In the genomic region with DNA sequence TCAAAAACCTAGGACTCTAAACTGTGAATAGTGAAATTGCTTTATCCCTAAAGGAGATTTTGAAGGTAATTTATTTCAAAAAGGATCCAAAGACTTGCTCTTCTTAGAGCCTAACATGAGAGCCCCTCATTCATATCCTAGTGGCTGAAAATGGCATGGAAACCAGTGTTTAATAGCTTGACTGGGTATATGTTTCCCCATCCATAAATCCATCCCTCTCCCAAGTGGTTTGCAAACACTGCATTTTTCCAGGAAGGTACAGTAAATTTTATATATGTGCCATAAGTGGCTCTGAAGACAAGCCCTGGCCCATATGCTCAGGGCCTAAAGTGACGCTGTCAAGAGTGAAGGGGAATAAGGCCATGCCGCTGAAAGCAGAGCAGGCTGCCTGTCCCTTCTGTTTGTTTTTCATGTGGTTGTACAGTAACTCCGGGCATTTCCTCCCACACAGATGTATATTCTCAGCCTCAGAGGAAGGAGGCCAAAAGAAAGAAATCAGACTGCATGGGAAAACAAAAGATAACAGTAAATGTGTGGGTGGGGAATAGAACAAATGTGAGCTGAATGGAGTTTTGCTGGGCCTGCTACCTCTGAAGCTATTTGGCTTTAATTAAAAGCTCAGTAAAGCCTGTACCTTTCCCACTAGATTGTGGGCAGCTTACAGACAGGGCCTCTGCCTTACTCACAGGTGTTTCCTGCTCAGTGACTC, we compare ENCODE assay signal across 8 cellular contexts.
DNase-seq lines count a peak whose midpoint lies in the region; ATAC-seq and TF ChIP-seq lines count a peak whose summit lies in the region.

No MANE protein-coding gene starts in this region.

- H3K36me3 Mint-ChIP-seq in activated CD8-positive, alpha-beta T cell treated with anti-CD3 and anti-CD28 coated beads for 36 hours (ENCODE audit: low read depth) = no peaks in the 10 kb centered on the region
- no peaks in the 10 kb centered on the region for H3K36me3 Mint-ChIP-seq in activated CD8-positive, alpha-beta T cell treated with anti-CD3 and anti-CD28 coated beads, Interleukin-2, amount 10 ng/mL, durations not matched to agents 7 days and 5 days (ENCODE audit: low read depth)
- H3K36me3 Mint-ChIP-seq in stimulated activated memory B cell treated with anti-CD40 and anti-IgM and Interleukin-4, amounts not matched to agents 10 μg/mL and 1 μg/mL and 100 μg/mL, for 72 hours = no peaks in the 10 kb centered on the region
- H3K36me3 Mint-ChIP-seq in naive thymus-derived CD4-positive, alpha-beta T cell = no peaks in the 10 kb centered on the region

- H3K27ac Mint-ChIP-seq in activated CD8-positive, alpha-beta T cell treated with anti-CD3 and anti-CD28 coated beads for 36 hours = no peak overlapping the region
- H3K27ac Mint-ChIP-seq in activated CD8-positive, alpha-beta T cell treated with anti-CD3 and anti-CD28 coated beads, Interleukin-2, amount 10 ng/mL, durations not matched to agents 7 days and 5 days = no peak overlapping the region
- H3K27ac Mint-ChIP-seq in stimulated activated memory B cell treated with anti-CD40 and anti-IgM and Interleukin-4, amounts not matched to agents 10 μg/mL and 1 μg/mL and 100 μg/mL, for 72 hours = no peak overlapping the region
- H3K27ac Mint-ChIP-seq in naive thymus-derived CD4-positive, alpha-beta T cell = peak overlapping the region in 1 of 9 donors; percentile 64

- H3K27ac ChIP-seq in cingulate gyrus (ENCODE audit: low read depth, low read length) = peak overlapping the region; percentile 63
- H3K27ac ChIP-seq in naive thymus-derived CD4-positive, alpha-beta T cell (ENCODE audit: low read depth, low read length) = no peak overlapping the region

- H3K9me3 ChIP-seq in naive thymus-derived CD4-positive, alpha-beta T cell (ENCODE audit: control insufficient read depth in 2 of 3, low read length in 3 of 3) = no peaks in the 10 kb centered on the region

- CTCF ChIA-PET in activated CD8-positive, alpha-beta T cell treated with anti-CD3 and anti-CD28 coated beads for 36 hours (lab: Charles Lee) = no interaction called here
- CTCF ChIA-PET in activated CD8-positive, alpha-beta T cell treated with anti-CD3 and anti-CD28 coated beads, Interleukin-2, amount 10 ng/mL, durations not matched to agents 7 days and 5 days (lab: Charles Lee) = no interaction called here
- CTCF ChIA-PET in naive thymus-derived CD4-positive, alpha-beta T cell (lab: Charles Lee) = no interaction called here

- no peaks in the 10 kb centered on the region for H3K27me3 ChIP-seq in naive thymus-derived CD4-positive, alpha-beta T cell (ENCODE audit: control insufficient read depth in 2 of 2, insufficient read depth in 2 of 2, low read length in 2 of 2)

- no peaks in the 10 kb centered on the region for H3K27me3 Mint-ChIP-seq in activated CD8-positive, alpha-beta T cell treated with anti-CD3 and anti-CD28 coated beads for 36 hours
- H3K27me3 Mint-ChIP-seq in activated CD8-positive, alpha-beta T cell treated with anti-CD3 and anti-CD28 coated beads, Interleukin-2, amount 10 ng/mL, durations not matched to agents 7 days and 5 days (ENCODE audit: low read depth) = no peaks in the 10 kb centered on the region
- H3K27me3 Mint-ChIP-seq in stimulated activated memory B cell treated with anti-CD40 and anti-IgM and Interleukin-4, amounts not matched to agents 10 μg/mL and 1 μg/mL and 100 μg/mL, for 72 hours = no peaks in the 10 kb centered on the region
- H3K27me3 Mint-ChIP-seq in naive thymus-derived CD4-positive, alpha-beta T cell = no peaks in the 10 kb centered on the region

- ATAC-seq in activated CD8-positive, alpha-beta T cell treated with anti-CD3 and anti-CD28 coated beads for 36 hours = peak; percentile 39
- ATAC-seq in activated CD8-positive, alpha-beta T cell treated with anti-CD3 and anti-CD28 coated beads, Interleukin-2, amount 10 ng/mL, durations not matched to agents 7 days and 5 days = no peak
- ATAC-seq in HG03378 (IDR thresholded peaks at IDR 0.05; ENCODE audit: unreplicated experiment) = peak; percentile 91
- ATAC-seq in stimulated activated memory B cell treated with anti-CD40 and anti-IgM and Interleukin-4, amounts not matched to agents 10 μg/mL and 1 μg/mL and 100 μg/mL, for 72 hours = peak; percentile 41
- ATAC-seq in naive thymus-derived CD4-positive, alpha-beta T cell = no peak

- no peaks in the 10 kb centered on the region for H3K36me3 ChIP-seq in naive thymus-derived CD4-positive, alpha-beta T cell (ENCODE audit: control insufficient read depth in 2 of 3, insufficient read depth in 3 of 3, low read length in 3 of 3)

- no peak overlapping the region for H3K4me3 ChIP-seq in naive thymus-derived CD4-positive, alpha-beta T cell (ENCODE audit: low read length)

- peak; percentile 3 for DNase-seq in activated CD8-positive, alpha-beta T cell treated with anti-CD3 and anti-CD28 coated beads for 36 hours
- no peak for DNase-seq in activated CD8-positive, alpha-beta T cell treated with anti-CD3 and anti-CD28 coated beads, Interleukin-2, amount 10 ng/mL, durations not matched to agents 7 days and 5 days
- no peak for DNase-seq in activated CD8-positive, alpha-beta memory T cell treated with anti-CD3 and anti-CD28 coated beads, Interleukin-2, amount 50 U/mL, for 4 hours
- no peak for DNase-seq in epidermal melanocyte (ENCODE audit: insufficient read length, low spot score)
- no peak for DNase-seq in naive thymus-derived CD4-positive, alpha-beta T cell

- no peak for TF ChIP-seq CTCF in activated CD8-positive, alpha-beta T cell treated with anti-CD3 and anti-CD28 coated beads for 36 hours (IDR thresholded peaks at IDR 0.05)

- H3K9me3 Mint-ChIP-seq in activated CD8-positive, alpha-beta T cell treated with anti-CD3 and anti-CD28 coated beads for 36 hours = no peaks in the 10 kb centered on the region
- no peaks in the 10 kb centered on the region for H3K9me3 Mint-ChIP-seq in activated CD8-positive, alpha-beta T cell treated with anti-CD3 and anti-CD28 coated beads, Interleukin-2, amount 10 ng/mL, durations not matched to agents 7 days and 5 days (ENCODE audit: insufficient read depth)
- peaks cover 11% of the 10 kb centered on the region for H3K9me3 Mint-ChIP-seq in stimulated activated memory B cell treated with anti-CD40 and anti-IgM and Interleukin-4, amounts not matched to agents 10 μg/mL and 1 μg/mL and 100 μg/mL, for 72 hours
- H3K9me3 Mint-ChIP-seq in naive thymus-derived CD4-positive, alpha-beta T cell = peaks cover 0 to 4% (median 0%) of the 10 kb centered on the region in 11 donors

- no peaks in the 10 kb centered on the region for H3K4me1 ChIP-seq in naive thymus-derived CD4-positive, alpha-beta T cell (ENCODE audit: control insufficient read depth in 2 of 2, insufficient read depth in 2 of 2, low read length in 2 of 2)

- no peak overlapping the region for H3K4me3 Mint-ChIP-seq in activated CD8-positive, alpha-beta T cell treated with anti-CD3 and anti-CD28 coated beads for 36 hours
- H3K4me3 Mint-ChIP-seq in activated CD8-positive, alpha-beta T cell treated with anti-CD3 and anti-CD28 coated beads, Interleukin-2, amount 10 ng/mL, durations not matched to agents 7 days and 5 days = no peak overlapping the region
- no peak overlapping the region for H3K4me3 Mint-ChIP-seq in stimulated activated memory B cell treated with anti-CD40 and anti-IgM and Interleukin-4, amounts not matched to agents 10 μg/mL and 1 μg/mL and 100 μg/mL, for 72 hours
- no peak overlapping the region for H3K4me3 Mint-ChIP-seq in naive thymus-derived CD4-positive, alpha-beta T cell

- H3K4me1 Mint-ChIP-seq in activated CD8-positive, alpha-beta T cell treated with anti-CD3 and anti-CD28 coated beads for 36 hours (ENCODE audit: low read depth) = peaks cover 4% of the 10 kb centered on the region
- peaks cover 4% of the 10 kb centered on the region for H3K4me1 Mint-ChIP-seq in activated CD8-positive, alpha-beta T cell treated with anti-CD3 and anti-CD28 coated beads, Interleukin-2, amount 10 ng/mL, durations not matched to agents 7 days and 5 days (ENCODE audit: low read depth)
- no peaks in the 10 kb centered on the region for H3K4me1 Mint-ChIP-seq in stimulated activated memory B cell treated with anti-CD40 and anti-IgM and Interleukin-4, amounts not matched to agents 10 μg/mL and 1 μg/mL and 100 μg/mL, for 72 hours
- H3K4me1 Mint-ChIP-seq in naive thymus-derived CD4-positive, alpha-beta T cell = peaks cover 0 to 10% (median 4%) of the 10 kb centered on the region in 7 donors

- POLR2A ChIA-PET in activated CD8-positive, alpha-beta T cell treated with anti-CD3 and anti-CD28 coated beads for 36 hours (lab: Charles Lee) = no interaction called here
- POLR2A ChIA-PET in activated CD8-positive, alpha-beta T cell treated with anti-CD3 and anti-CD28 coated beads, Interleukin-2, amount 10 ng/mL, durations not matched to agents 7 days and 5 days (lab: Charles Lee) = no interaction called here
- POLR2A ChIA-PET in naive thymus-derived CD4-positive, alpha-beta T cell (lab: Charles Lee) = no interaction called here

- intact Hi-C loops in activated CD8-positive, alpha-beta T cell treated with anti-CD3 and anti-CD28 coated beads for 36 hours (cut with micrococcal nuclease) = no loop called here
- intact Hi-C loops in naive thymus-derived CD4-positive, alpha-beta T cell (cut with micrococcal nuclease) = no loop called here

Comparison
In these comparisons a context has a peak if more than half of its experiments do, and no peak if none do; other contexts are left out.
1. ATAC-seq: peak in activated CD8-positive, alpha-beta T cell treated with anti-CD3 and anti-CD28 coated beads for 36 hours (single experiment), HG03378 (single experiment) and stimulated activated memory B cell treated with anti-CD40 and anti-IgM and Interleukin-4, amounts not matched to agents 10 μg/mL and 1 μg/mL and 100 μg/mL, for 72 hours (single experiment); none in activated CD8-positive, alpha-beta T cell treated with anti-CD3 and anti-CD28 coated beads, Interleukin-2, amount 10 ng/mL, durations not matched to agents 7 days and 5 days (single experiment) and naive thymus-derived CD4-positive, alpha-beta T cell (single experiment).